In genomic region chr14:65070710-65071033, GRCh38 we compare ENCODE assay signal across 10 cellular contexts. TPM values are rescaled to one million over a fixed set of nuclear protein-coding genes. Genes with fewer than 3 reads are reported as not detected.
DNase-seq lines count a peak whose midpoint lies in the region; ATAC-seq and FAIRE-seq lines count a peak whose summit lies in the region.
"Had no signal": no experiment of that assay in that cellular context is flagged by ENCODE, and none has a peak within 500 bp of the region (broad histone marks: within the 10 kb centered on the region; RNA-seq: fewer than 3 reads in every experiment).

No MANE protein-coding gene starts in this region.

- DNase-seq in Right ventricle myocardium superior, result no peak
- no peak for DNase-seq in Right ventricle myocardium inferior (ENCODE audit: missing footprints)
- peak; percentile 62 for DNase-seq in NCI-H2107 treated with DMSO at 0.1 percent for 48 hours (lab: John Stamatoyannopoulos, UW; ENCODE audit: unreplicated experiment)
- DNase-seq in urothelium cell line (ENCODE audit: low spot score), result no peak
- no peak for DNase-seq in T-helper 1 cell
- DNase-seq in activated CD4-positive, alpha-beta T cell treated with anti-CD3 and anti-CD28 coated beads for 4 hours, result no peak
- DNase-seq: activated CD4-positive, alpha-beta memory T cell treated with anti-CD3 and anti-CD28 coated beads for 36 hours; ovary had no signal

- intact Hi-C loops in Right ventricle myocardium superior (cut with DNase I), result no loop called here
- intact Hi-C loops in Right ventricle myocardium inferior (cut with DNase I), result loop anchor here (5.0 kb wide), 1 partner anchor 38 kb away; no protein-coding TSS in a partner anchor

- ATAC-seq in Right ventricle myocardium superior (ENCODE audit: poor library complexity) (peak; percentile 23), Right ventricle myocardium inferior (no peak), esophagus mucosa (peak; percentile 0), GM21515 (IDR thresholded peaks at IDR 0.05; ENCODE audit: unreplicated experiment) (no peak)

- peak; percentile 32 for FAIRE-seq in urothelium cell line (lab: Jason Lieb, UNC)

RNA-seq across cellular contexts. Expression of gene MAX, which starts 31.6 kb away (rescaled TPM):
- 85.2 TPM for total RNA-seq in Right ventricle myocardium superior
- 92.1 TPM for total RNA-seq in Right ventricle myocardium inferior
- 90.8 TPM for total RNA-seq in esophagus mucosa

Comparison
In these comparisons a context has a peak if more than half of its experiments do, and no peak if none do; other contexts are left out.
1. ATAC-seq: peak in Right ventricle myocardium superior (single experiment) and esophagus mucosa (single experiment); none in Right ventricle myocardium inferior (single experiment) and GM21515 (single experiment).